In the genomic region with DNA sequence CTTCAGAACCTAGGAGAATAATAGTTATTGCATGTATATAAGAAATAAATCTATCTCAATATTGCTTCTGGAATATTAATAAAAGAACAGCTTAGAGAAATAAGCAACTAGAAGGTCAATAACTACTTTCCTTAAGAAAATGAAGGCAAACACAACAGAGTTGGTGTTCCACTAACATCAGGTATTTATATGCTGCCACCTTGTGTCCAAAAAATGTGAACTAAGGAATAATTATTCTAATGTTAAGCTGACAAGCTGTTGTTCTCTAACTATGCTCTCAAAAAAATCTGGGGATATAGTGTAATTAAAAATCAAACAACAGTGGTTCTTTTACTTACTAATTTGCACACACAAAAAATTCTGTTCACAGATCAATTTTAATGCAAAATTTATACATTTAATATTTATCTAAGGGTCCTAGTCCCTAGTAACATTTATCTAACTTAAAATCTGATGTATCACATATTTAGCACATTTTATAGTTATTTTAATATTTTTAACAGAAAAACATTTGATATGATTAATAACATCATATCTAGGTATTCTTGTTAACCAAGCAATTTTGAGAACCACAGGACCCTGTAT, we compare ENCODE assay signal across 8 cellular contexts. TPM values are rescaled to one million over a fixed set of nuclear protein-coding genes. Genes with fewer than 3 reads are reported as not detected.
DNase-seq lines count a peak whose midpoint lies in the region; ATAC-seq and TF ChIP-seq lines count a peak whose summit lies in the region.

No MANE protein-coding gene starts in this region.

- H3K9me2 ChIP-seq in GM23248 (ENCODE audit: insufficient read depth), result no peaks in the 10 kb centered on the region

- H3K9ac ChIP-seq in GM23248, result no peak overlapping the region
- peak overlapping the region; percentile 21 for H3K9ac ChIP-seq in skeletal muscle satellite cell (ENCODE audit: low read depth, low read length)

- H3K27ac ChIP-seq in GM23248, result no peak overlapping the region
- no peak overlapping the region for H3K27ac ChIP-seq in VCaP
- H3K27ac ChIP-seq in heart right ventricle, result no peak overlapping the region

- no peaks in the 10 kb centered on the region for H3F3A ChIP-seq in GM23248 (ENCODE audit: insufficient read depth)

- H3K36me3 ChIP-seq in GM23248 (ENCODE audit: low read depth), result 0 out of 2 replicates have a peak, but pooled peaks cover 14% of the 10 kb centered on the region
- peaks cover 0 to 61% (median 0%) of the 10 kb centered on the region in 9 donors for H3K36me3 ChIP-seq in heart right ventricle
- H3K36me3 ChIP-seq in skeletal muscle satellite cell (ENCODE audit: insufficient read depth, low read length), result peaks cover 5% of the 10 kb centered on the region

- H2AFZ ChIP-seq in GM23248, result no peak overlapping the region

- H3K79me2 ChIP-seq in GM23248 (ENCODE audit: insufficient read depth), result no peaks in the 10 kb centered on the region

- ATAC-seq in heart right ventricle (peak in 4 of 8 donors; percentile 42 to 63 (median 54)), GM21717 (IDR thresholded peaks at IDR 0.05; ENCODE audit: unreplicated experiment) (no peak)

- H3K9me3 ChIP-seq in GM23248 (ENCODE audit: low read depth) (no peaks in the 10 kb centered on the region), heart right ventricle (no peaks in the 10 kb centered on the region), skeletal muscle satellite cell (replicated peaks; ENCODE audit: low read length) (no peaks in the 10 kb centered on the region)

- no peaks in the 10 kb centered on the region for H4K20me1 ChIP-seq in GM23248 (ENCODE audit: insufficient read depth)

- TF ChIP-seq CTCF in VCaP (conservative IDR thresholded peaks at IDR 0.05) (peak; percentile 76), heart right ventricle (IDR thresholded peaks at IDR 0.05) (peak; percentile 26 to 74 (median 60))

- H3K4me1 ChIP-seq in GM23248 (ENCODE audit: insufficient read depth) (peaks cover 5% of the 10 kb centered on the region), heart right ventricle (peaks cover 0 to 2% (median 0%) of the 10 kb centered on the region in 9 donors), skeletal muscle satellite cell (ENCODE audit: control insufficient read depth, insufficient read depth, low read length) (peaks cover 3% of the 10 kb centered on the region)

- in situ Hi-C loops in GM23248 (cut with MboI), result loop anchor here (10.0 to 25.0 kb wide), 2 partner anchors 207 to 405 kb away; partner anchors contain the start of gene RGS2

- DNase-seq in ELR (ENCODE audit: low read depth), result peak; percentile 70
- DNase-seq in GM23248, result peak; percentile 65
- DNase-seq in NCI-H1092 (lab: John Stamatoyannopoulos, UW), result peak; percentile 31
- peak in 1 of 2 donors; percentile 8 for DNase-seq in heart right ventricle
- no peak for DNase-seq in iPS-NIHi7 (ENCODE audit: extremely low spot score)

- H3K4me3 ChIP-seq in GM23248, result no peak overlapping the region
- H3K4me3 ChIP-seq in heart right ventricle, result no peak overlapping the region
- no peak overlapping the region for H3K4me3 ChIP-seq in skeletal muscle satellite cell (ENCODE audit: low read length)

- H3K4me2 ChIP-seq in GM23248 (ENCODE audit: unreplicated experiment) (no peak overlapping the region), skeletal muscle satellite cell (ENCODE audit: low read length) (no peak overlapping the region)

- intact Hi-C loops in heart right ventricle (cut with DNase I), result loop anchor here (2.0 to 10.0 kb wide), 16 partner anchors 205 to 547 kb away; partner anchors contain the start of genes RGS2 (in 3 of the 10) and RGS13 (in 1 of the 10)

- H3K27me3 ChIP-seq in GM23248 (replicated peaks; ENCODE audit: insufficient read depth) (no peaks in the 10 kb centered on the region), heart right ventricle (no peaks in the 10 kb centered on the region), skeletal muscle satellite cell (ENCODE audit: control insufficient read depth, insufficient read depth, low read length) (no peaks in the 10 kb centered on the region)

RNA-seq across cellular contexts. Expression of gene UCHL5, which starts 39.6 kb away (rescaled TPM):
- total RNA-seq in GM23248 (2014; rRNA removed; shearing (Covaris generic)), result 17.5 and 22.5 TPM in 2 replicates
- polyA plus RNA-seq in GM23248 (2016; fragmentation: Nextera tagmentation; extraction: Ambion mirVana) (49.1 and 50.8 TPM in 2 replicates), heart right ventricle (10 to 100 TPM; 13.3 to 18.4 TPM)
- total RNA-seq in heart right ventricle, result 10 to 100 TPM; 25.7 to 45.2 (median 35.9) TPM
- 29.7 and 33.7 TPM in 2 replicates for total RNA-seq in skeletal muscle satellite cell (2012; rRNA removed)

RNA-seq across cellular contexts. Expression of gene RO60, which starts 39.9 kb away (rescaled TPM):
- total RNA-seq in GM23248 (2014; rRNA removed; shearing (Covaris generic)), result 68.6 and 71.3 TPM in 2 replicates
- polyA plus RNA-seq in GM23248 (2016; fragmentation: Nextera tagmentation; extraction: Ambion mirVana) (104 TPM in 2 replicates), heart right ventricle (1 to 10 TPM; 4.7 to 5.9 TPM)
- total RNA-seq in heart right ventricle, result 10 to 100 TPM; 43.6 to 62.9 (median 55.9) TPM
- 109 and 116 TPM in 2 replicates for total RNA-seq in skeletal muscle satellite cell (2012; rRNA removed)
